Comparison of ENCODE assay signal across 1 cellular context in the genomic region with DNA sequence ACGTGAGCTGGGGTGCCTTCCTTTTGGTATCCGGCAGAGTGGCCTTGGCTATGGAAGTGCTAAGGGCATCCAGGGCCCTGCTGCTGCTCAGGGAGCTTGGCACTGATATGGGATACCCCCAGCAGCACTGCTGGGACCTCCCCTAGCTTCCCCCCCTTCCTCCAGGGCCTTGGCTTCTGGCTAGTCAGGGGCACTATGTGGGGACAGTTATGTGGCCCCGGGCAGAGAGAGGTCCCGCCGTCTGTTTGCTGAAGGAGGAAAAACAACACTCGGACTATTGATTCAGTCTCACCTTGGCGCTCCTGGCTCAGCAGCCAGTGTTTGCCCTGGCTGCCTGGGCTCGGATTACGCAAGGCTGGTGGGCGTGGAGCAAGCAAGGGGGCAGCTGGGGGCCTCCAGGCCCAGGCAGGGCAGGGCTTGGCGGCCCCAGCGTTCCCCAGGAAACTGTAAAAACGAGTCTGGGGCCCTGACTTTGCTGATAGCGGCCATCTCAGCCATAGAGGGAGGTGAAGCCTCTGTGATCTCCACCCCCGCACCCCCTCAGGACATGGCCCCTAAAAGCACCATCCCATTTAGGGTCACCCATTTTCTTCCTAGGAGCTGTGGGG.
A peak's percentile ranks its signal among the peaks of the same experiment; 100 is the strongest.
TF ChIP-seq lines count a peak whose summit lies in the region.

No MANE protein-coding gene starts in this region.

TF ChIP-seq in HepG2, 621 proteins besides CTCF, POLR2A, EP300 and RAD21 (continued from another document and continues in another):
- TF ChIP-seq, protein P1, sequence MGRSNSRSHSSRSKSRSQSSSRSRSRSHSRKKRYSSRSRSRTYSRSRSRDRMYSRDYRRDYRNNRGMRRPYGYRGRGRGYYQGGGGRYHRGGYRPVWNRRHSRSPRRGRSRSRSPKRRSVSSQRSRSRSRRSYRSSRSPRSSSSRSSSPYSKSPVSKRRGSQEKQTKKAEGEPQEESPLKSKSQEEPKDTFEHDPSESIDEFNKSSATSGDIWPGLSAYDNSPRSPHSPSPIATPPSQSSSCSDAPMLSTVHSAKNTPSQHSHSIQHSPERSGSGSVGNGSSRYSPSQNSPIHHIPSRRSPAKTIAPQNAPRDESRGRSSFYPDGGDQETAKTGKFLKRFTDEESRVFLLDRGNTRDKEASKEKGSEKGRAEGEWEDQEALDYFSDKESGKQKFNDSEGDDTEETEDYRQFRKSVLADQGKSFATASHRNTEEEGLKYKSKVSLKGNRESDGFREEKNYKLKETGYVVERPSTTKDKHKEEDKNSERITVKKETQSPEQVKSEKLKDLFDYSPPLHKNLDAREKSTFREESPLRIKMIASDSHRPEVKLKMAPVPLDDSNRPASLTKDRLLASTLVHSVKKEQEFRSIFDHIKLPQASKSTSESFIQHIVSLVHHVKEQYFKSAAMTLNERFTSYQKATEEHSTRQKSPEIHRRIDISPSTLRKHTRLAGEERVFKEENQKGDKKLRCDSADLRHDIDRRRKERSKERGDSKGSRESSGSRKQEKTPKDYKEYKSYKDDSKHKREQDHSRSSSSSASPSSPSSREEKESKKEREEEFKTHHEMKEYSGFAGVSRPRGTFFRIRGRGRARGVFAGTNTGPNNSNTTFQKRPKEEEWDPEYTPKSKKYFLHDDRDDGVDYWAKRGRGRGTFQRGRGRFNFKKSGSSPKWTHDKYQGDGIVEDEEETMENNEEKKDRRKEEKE (IDR thresholded peaks at IDR 0.05): no peak
- TF ChIP-seq CBFB (CRISPR knock-in tag; IDR thresholded peaks at IDR 0.05) (peak; percentile 95), KDM3A (CRISPR knock-in tag; IDR thresholded peaks at IDR 0.05; ENCODE audit: low read depth) (peak; percentile 99), ATM (IDR thresholded peaks at IDR 0.05; ENCODE audit: borderline replicate concordance) (no peak), ZNF614 (CRISPR knock-in tag; IDR thresholded peaks at IDR 0.05; ENCODE audit: borderline replicate concordance) (peak; percentile 80; the same call in 1 of the 2 replicates), TAF15 (IDR thresholded peaks at IDR 0.05; ENCODE audit: low read depth, low read length, poor library complexity, severe bottlenecking) (no peak), ZNF850 (CRISPR knock-in tag; conservative IDR thresholded peaks at IDR 0.05) (no peak), ZNF891 (CRISPR knock-in tag; IDR thresholded peaks at IDR 0.05) (peak; percentile 93; the same call in 1 of the 2 replicates), MTF1 (CRISPR knock-in tag; IDR thresholded peaks at IDR 0.05) (no peak), SIN3B (IDR thresholded peaks at IDR 0.05; ENCODE audit: low read length) (0 out of 2 replicates have a peak, but pooled peaks have one; percentile 22), NCOA2 (CRISPR knock-in tag; IDR thresholded peaks at IDR 0.05) (peak; percentile 97), SP2 (CRISPR knock-in tag; IDR thresholded peaks at IDR 0.05) (no peak), FOXP1 (IDR thresholded peaks at IDR 0.05) (peak; percentile 64; the same call in 1 of the 2 replicates), FOXP1 (CRISPR knock-in tag; IDR thresholded peaks at IDR 0.05) (peak; percentile 97), ZSCAN12 (CRISPR knock-in tag; IDR thresholded peaks at IDR 0.05) (no peak), ZNF354B (CRISPR knock-in tag; IDR thresholded peaks at IDR 0.05) (no peak), SAP130 (CRISPR knock-in tag; IDR thresholded peaks at IDR 0.05; ENCODE audit: low read depth) (peak; percentile 98), ZNF562 (CRISPR knock-in tag; IDR thresholded peaks at IDR 0.05; ENCODE audit: borderline replicate concordance) (no peak), ZNF775 (CRISPR knock-in tag; IDR thresholded peaks at IDR 0.05; ENCODE audit: borderline replicate concordance) (0 out of 2 replicates have a peak, but pooled peaks have one; percentile 67), EED (CRISPR knock-in tag; IDR thresholded peaks at IDR 0.05) (peak; percentile 61; the same call in 1 of the 2 replicates), RCOR2 (CRISPR knock-in tag; IDR thresholded peaks at IDR 0.05) (peak; percentile 92), FLYWCH1 (CRISPR knock-in tag; IDR thresholded peaks at IDR 0.05) (no peak), IKZF4 (CRISPR knock-in tag; IDR thresholded peaks at IDR 0.05; ENCODE audit: borderline replicate concordance, low read depth, not compliant biosample characterization) (no peak), ZNF235 (CRISPR knock-in tag; IDR thresholded peaks at IDR 0.05; ENCODE audit: borderline replicate concordance) (no peak), RELA (CRISPR knock-in tag; IDR thresholded peaks at IDR 0.05) (0 out of 2 replicates have a peak, but pooled peaks have one; percentile 45), NR2F2 (IDR thresholded peaks at IDR 0.05; ENCODE audit: borderline replicate concordance, low read depth) (peak; percentile 98), YEATS2 (CRISPR knock-in tag; IDR thresholded peaks at IDR 0.05; ENCODE audit: borderline replicate concordance) (peak; percentile 41; the same call in 1 of the 2 replicates), TBX3 (IDR thresholded peaks at IDR 0.05; ENCODE audit: borderline replicate concordance) (peak; percentile 97)
- TF ChIP-seq, protein P2, sequence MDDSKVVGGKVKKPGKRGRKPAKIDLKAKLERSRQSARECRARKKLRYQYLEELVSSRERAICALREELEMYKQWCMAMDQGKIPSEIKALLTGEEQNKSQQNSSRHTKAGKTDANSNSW (CRISPR knock-in tag; IDR thresholded peaks at IDR 0.05; ENCODE audit: borderline replicate concordance): no peak
- TF ChIP-seq, protein P3, sequence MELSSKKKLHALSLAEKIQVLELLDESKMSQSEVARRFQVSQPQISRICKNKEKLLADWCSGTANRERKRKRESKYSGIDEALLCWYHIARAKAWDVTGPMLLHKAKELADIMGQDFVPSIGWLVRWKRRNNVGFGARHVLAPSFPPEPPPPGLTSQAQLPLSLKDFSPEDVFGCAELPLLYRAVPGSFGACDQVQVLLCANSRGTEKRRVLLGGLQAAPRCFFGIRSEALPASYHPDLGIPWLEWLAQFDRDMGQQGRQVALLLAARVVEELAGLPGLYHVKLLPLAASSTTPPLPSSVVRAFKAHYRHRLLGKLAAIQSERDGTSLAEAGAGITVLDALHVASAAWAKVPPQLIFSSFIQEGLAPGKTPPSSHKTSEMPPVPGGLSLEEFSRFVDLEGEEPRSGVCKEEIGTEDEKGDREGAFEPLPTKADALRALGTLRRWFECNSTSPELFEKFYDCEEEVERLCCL (CRISPR knock-in tag; IDR thresholded peaks at IDR 0.05; ENCODE audit: borderline replicate concordance): no peak
- TF ChIP-seq, protein P4, sequence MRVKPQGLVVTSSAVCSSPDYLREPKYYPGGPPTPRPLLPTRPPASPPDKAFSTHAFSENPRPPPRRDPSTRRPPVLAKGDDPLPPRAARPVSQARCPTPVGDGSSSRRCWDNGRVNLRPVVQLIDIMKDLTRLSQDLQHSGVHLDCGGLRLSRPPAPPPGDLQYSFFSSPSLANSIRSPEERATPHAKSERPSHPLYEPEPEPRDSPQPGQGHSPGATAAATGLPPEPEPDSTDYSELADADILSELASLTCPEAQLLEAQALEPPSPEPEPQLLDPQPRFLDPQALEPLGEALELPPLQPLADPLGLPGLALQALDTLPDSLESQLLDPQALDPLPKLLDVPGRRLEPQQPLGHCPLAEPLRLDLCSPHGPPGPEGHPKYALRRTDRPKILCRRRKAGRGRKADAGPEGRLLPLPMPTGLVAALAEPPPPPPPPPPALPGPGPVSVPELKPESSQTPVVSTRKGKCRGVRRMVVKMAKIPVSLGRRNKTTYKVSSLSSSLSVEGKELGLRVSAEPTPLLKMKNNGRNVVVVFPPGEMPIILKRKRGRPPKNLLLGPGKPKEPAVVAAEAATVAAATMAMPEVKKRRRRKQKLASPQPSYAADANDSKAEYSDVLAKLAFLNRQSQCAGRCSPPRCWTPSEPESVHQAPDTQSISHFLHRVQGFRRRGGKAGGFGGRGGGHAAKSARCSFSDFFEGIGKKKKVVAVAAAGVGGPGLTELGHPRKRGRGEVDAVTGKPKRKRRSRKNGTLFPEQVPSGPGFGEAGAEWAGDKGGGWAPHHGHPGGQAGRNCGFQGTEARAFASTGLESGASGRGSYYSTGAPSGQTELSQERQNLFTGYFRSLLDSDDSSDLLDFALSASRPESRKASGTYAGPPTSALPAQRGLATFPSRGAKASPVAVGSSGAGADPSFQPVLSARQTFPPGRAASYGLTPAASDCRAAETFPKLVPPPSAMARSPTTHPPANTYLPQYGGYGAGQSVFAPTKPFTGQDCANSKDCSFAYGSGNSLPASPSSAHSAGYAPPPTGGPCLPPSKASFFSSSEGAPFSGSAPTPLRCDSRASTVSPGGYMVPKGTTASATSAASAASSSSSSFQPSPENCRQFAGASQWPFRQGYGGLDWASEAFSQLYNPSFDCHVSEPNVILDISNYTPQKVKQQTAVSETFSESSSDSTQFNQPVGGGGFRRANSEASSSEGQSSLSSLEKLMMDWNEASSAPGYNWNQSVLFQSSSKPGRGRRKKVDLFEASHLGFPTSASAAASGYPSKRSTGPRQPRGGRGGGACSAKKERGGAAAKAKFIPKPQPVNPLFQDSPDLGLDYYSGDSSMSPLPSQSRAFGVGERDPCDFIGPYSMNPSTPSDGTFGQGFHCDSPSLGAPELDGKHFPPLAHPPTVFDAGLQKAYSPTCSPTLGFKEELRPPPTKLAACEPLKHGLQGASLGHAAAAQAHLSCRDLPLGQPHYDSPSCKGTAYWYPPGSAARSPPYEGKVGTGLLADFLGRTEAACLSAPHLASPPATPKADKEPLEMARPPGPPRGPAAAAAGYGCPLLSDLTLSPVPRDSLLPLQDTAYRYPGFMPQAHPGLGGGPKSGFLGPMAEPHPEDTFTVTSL (CRISPR knock-in tag; IDR thresholded peaks at IDR 0.05; ENCODE audit: borderline replicate concordance): peak; percentile 94
- TF ChIP-seq, protein P5, sequence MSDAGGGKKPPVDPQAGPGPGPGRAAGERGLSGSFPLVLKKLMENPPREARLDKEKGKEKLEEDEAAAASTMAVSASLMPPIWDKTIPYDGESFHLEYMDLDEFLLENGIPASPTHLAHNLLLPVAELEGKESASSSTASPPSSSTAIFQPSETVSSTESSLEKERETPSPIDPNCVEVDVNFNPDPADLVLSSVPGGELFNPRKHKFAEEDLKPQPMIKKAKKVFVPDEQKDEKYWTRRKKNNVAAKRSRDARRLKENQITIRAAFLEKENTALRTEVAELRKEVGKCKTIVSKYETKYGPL (CRISPR knock-in tag; IDR thresholded peaks at IDR 0.05): 0 out of 2 replicates have a peak, but pooled peaks have one; percentile 35
- TF ChIP-seq, protein P6, sequence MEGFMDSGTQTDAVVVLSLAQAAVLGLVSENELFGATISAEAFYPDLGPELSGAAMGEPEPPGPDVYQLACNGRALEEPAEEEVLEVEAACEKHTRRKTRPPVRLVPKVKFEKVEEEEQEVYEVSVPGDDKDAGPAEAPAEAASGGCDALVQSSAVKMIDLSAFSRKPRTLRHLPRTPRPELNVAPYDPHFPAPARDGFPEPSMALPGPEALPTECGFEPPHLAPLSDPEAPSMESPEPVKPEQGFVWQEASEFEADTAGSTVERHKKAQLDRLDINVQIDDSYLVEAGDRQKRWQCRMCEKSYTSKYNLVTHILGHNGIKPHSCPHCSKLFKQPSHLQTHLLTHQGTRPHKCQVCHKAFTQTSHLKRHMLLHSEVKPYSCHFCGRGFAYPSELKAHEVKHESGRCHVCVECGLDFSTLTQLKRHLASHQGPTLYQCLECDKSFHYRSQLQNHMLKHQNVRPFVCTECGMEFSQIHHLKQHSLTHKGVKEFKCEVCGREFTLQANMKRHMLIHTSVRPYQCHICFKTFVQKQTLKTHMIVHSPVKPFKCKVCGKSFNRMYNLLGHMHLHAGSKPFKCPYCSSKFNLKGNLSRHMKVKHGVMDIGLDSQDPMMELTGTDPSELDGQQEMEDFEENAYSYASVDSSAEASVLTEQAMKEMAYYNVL (CRISPR knock-in tag; IDR thresholded peaks at IDR 0.05; ENCODE audit: borderline replicate concordance): peak; percentile 95
- TF ChIP-seq, protein P7, sequence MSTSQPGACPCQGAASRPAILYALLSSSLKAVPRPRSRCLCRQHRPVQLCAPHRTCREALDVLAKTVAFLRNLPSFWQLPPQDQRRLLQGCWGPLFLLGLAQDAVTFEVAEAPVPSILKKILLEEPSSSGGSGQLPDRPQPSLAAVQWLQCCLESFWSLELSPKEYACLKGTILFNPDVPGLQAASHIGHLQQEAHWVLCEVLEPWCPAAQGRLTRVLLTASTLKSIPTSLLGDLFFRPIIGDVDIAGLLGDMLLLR (CRISPR knock-in tag; IDR thresholded peaks at IDR 0.05): no peak
- TF ChIP-seq, protein P8, sequence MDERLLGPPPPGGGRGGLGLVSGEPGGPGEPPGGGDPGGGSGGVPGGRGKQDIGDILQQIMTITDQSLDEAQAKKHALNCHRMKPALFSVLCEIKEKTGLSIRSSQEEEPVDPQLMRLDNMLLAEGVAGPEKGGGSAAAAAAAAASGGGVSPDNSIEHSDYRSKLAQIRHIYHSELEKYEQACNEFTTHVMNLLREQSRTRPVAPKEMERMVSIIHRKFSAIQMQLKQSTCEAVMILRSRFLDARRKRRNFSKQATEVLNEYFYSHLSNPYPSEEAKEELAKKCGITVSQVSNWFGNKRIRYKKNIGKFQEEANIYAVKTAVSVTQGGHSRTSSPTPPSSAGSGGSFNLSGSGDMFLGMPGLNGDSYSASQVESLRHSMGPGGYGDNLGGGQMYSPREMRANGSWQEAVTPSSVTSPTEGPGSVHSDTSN (CRISPR knock-in tag; IDR thresholded peaks at IDR 0.05): no peak
- TF ChIP-seq, protein P9, sequence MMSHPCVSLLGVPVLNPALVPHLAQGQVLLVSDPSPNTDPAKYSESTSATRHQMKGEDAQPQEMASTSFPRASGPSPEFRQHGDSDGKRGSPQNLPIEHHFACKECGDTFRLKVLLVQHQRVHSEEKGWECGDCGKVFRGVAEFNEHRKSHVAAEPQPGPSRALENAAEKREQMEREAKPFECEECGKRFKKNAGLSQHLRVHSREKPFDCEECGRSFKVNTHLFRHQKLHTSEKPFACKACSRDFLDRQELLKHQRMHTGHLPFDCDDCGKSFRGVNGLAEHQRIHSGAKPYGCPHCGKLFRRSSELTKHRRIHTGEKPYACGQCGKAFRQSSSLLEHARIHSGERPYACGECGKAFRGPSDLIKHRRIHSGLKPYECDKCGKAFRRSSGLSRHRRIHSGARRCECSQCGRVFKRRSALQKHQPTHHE (CRISPR knock-in tag; IDR thresholded peaks at IDR 0.05; ENCODE audit: borderline replicate concordance): peak; percentile 91; the same call in 1 of the 2 replicates
